Comparison of ENCODE assay signal across 20 cellular contexts in the genomic region with DNA sequence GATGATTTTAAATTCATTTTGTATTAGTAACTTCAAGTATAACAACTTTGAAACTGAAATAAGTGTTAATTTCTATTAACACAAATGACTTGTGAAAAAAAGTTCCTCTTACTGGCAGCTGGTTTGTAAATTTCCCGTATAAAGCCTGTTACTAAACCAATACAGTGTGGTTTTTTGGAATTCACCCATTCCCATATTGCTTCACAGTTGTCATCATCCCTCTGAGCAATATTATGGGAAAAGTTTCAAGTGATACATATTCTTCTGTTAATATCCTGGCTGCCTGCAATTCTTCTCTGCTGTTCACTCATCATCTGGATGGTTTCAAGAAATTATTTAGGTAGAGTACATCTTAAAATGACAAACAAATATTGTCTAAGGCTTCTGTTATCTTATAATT.
"Had no signal": no experiment of that assay in that cellular context is flagged by ENCODE, and none has a peak within 500 bp of the region (broad histone marks: within the 10 kb centered on the region; RNA-seq: fewer than 3 reads in every experiment).

No MANE protein-coding gene starts in this region.

- DNase-seq: cortex of kidney; dorsolateral prefrontal cortex; effector CD8-positive, alpha-beta T cell; foreskin melanocyte; heart left ventricle; hippocampal formation; left colon; left ventricle myocardium superior; naive thymus-derived CD8-positive, alpha-beta T cell; psoas muscle; retina; right lobe of liver; stimulated activated CD4-positive, alpha-beta T cell treated with anti-CD3 and anti-CD28 coated beads, Interleukin-2, amount 100 ng/mL, for 24 hours; stimulated activated CD4-positive, alpha-beta T cell treated with anti-CD3 and anti-CD28 coated beads, Interleukin-4, amount 100 ng/mL, for 4 hours; stimulated activated naive CD4-positive, alpha-beta T cell; stomach; trophoblast cell had no signal

- H3K4me3 ChIP-seq: dorsolateral prefrontal cortex, heart left ventricle, lung, psoas muscle, right lobe of liver, stomach had no signal

- H3K4me1 Mint-ChIP-seq: naive thymus-derived CD8-positive, alpha-beta T cell had no signal

- H3K4me3 Mint-ChIP-seq: naive thymus-derived CD8-positive, alpha-beta T cell had no signal

- ATAC-seq: esophagus mucosa; heart left ventricle; left colon; left ventricle myocardium superior; naive thymus-derived CD8-positive, alpha-beta T cell; psoas muscle; right lobe of liver had no signal

- H3K9me3 ChIP-seq: neutrophil, psoas muscle, right lobe of liver, stomach had no signal

- H3K36me3 ChIP-seq: heart left ventricle, neutrophil, right lobe of liver, stomach had no signal

- H3K4me1 ChIP-seq: heart left ventricle, psoas muscle, right lobe of liver, stomach had no signal

- H3K27ac Mint-ChIP-seq: naive thymus-derived CD8-positive, alpha-beta T cell had no signal

- H3K27me3 ChIP-seq: dorsolateral prefrontal cortex, heart left ventricle, neutrophil, right lobe of liver, stomach had no signal

- H3K36me3 Mint-ChIP-seq: naive thymus-derived CD8-positive, alpha-beta T cell had no signal

- H3K27me3 Mint-ChIP-seq: naive thymus-derived CD8-positive, alpha-beta T cell had no signal

- H3K27ac ChIP-seq: dorsolateral prefrontal cortex, heart left ventricle, neutrophil, psoas muscle, right lobe of liver, stomach had no signal
